ENCODE assay signal across 11 cellular contexts in the genomic region with DNA sequence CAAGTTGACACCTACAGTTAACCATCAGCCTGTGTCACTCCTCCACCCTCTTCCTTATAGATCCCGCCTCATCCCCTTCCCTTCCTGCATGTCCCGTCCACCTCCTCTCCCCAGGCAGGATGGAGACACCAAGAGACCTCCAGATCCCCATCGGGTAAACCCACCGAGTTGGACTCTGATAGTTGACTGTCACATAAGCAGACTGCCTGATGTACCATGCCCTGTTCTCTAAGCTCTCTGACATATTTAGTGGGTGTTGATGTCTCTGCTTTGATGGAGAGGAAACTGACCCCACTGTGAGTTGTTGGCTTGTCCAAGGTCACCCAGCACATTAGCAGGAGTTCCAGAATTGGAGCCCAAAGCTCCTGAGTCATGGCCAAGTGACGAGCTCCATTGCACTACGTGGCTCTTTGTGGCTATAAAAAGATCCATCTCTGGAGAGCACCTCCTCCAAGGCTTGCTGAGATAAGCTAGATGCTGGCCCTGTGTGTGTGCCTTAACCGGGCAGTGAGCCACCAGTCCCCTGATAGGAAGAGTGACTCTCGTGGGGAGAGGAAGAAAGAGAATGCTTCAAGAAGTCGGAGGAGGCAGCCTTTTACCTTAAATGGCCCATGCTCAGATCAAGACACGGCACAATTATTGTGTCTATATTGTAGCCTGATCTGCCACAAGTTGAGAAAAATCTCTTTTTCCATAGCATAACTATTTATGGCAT.
DNase-seq lines count a peak whose midpoint lies in the region; ATAC-seq and TF ChIP-seq lines count a peak whose summit lies in the region.
"Had no signal": no experiment of that assay in that cellular context is flagged by ENCODE, and none has a peak within 500 bp of the region (broad histone marks: within the 10 kb centered on the region; RNA-seq: fewer than 3 reads in every experiment).

No MANE protein-coding gene starts in this region.

- no peaks in the 10 kb centered on the region for H3K36me3 ChIP-seq in CD8-positive, alpha-beta memory T cell (ENCODE audit: insufficient read depth, low read length)
- H3K36me3 ChIP-seq: WERI-Rb-1 had no signal

- intact Hi-C loops in posterior vena cava (cut with DNase I): no loop called here

- peaks cover 7 to 27% of the 10 kb centered on the region in 2 donors for H3K27me3 Mint-ChIP-seq in CD8-positive, alpha-beta memory T cell

- ATAC-seq in SK-N-SH treated with all-trans-retinoic acid at 6 μM for 48 hours (peak; percentile 45), HG03175 (IDR thresholded peaks at IDR 0.05; ENCODE audit: unreplicated experiment) (no peak), GM19023 (IDR thresholded peaks at IDR 0.05; ENCODE audit: unreplicated experiment) (no peak), GM19395 (IDR thresholded peaks at IDR 0.05; ENCODE audit: unreplicated experiment) (no peak), HG03097 (IDR thresholded peaks at IDR 0.05; ENCODE audit: low FRiP score, unreplicated experiment) (no peak)

- peak overlapping the region; percentile 48 for H3K27ac ChIP-seq in CD8-positive, alpha-beta memory T cell (ENCODE audit: low read depth, low read length)
- H3K27ac ChIP-seq: WERI-Rb-1 had no signal

- TF ChIP-seq CTCF in fibroblast of villous mesenchyme (IDR thresholded peaks at IDR 0.05; ENCODE audit: insufficient read depth, low read depth, low read length): no peak

- POLR2A ChIA-PET in CD8-positive, alpha-beta memory T cell (lab: Charles Lee): no interaction called here

- DNase-seq in CD8-positive, alpha-beta memory T cell: no peak
- DNase-seq in fibroblast of villous mesenchyme (ENCODE audit: low read depth) (peak; percentile 75), posterior vena cava (ENCODE audit: low spot score) (peak; percentile 87)
- DNase-seq: SHP77 treated with DMSO at 0.1 percent for 48 hours; stimulated activated CD4-positive, alpha-beta T cell treated with anti-CD3 and anti-CD28 coated beads, Interleukin-12 subunit alpha, Interleukin-12 subunit beta, amount 100 ng/mL, for 4 hours had no signal

- no peak overlapping the region for H3K27ac Mint-ChIP-seq in CD8-positive, alpha-beta memory T cell

- H3K4me1 Mint-ChIP-seq in CD8-positive, alpha-beta memory T cell: no peaks in the 10 kb centered on the region

- no peaks in the 10 kb centered on the region for H3K9me3 ChIP-seq in CD8-positive, alpha-beta memory T cell (ENCODE audit: low read length)

- no peak overlapping the region for H3K4me3 Mint-ChIP-seq in CD8-positive, alpha-beta memory T cell

- H3K4me3 ChIP-seq in CD8-positive, alpha-beta memory T cell (ENCODE audit: low read length): no peak overlapping the region
- H3K4me3 ChIP-seq in fibroblast of villous mesenchyme (ENCODE audit: low read depth, low read length): no peak overlapping the region

- peaks cover 0 to 2% (median 0%) of the 10 kb centered on the region in 5 donors for H3K9me3 Mint-ChIP-seq in CD8-positive, alpha-beta memory T cell

- CTCF ChIA-PET in CD8-positive, alpha-beta memory T cell (lab: Charles Lee): no interaction called here

- H3K36me3 Mint-ChIP-seq in CD8-positive, alpha-beta memory T cell: no peaks in the 10 kb centered on the region

- no peaks in the 10 kb centered on the region for H3K4me1 ChIP-seq in CD8-positive, alpha-beta memory T cell (ENCODE audit: insufficient read depth, low read length)

- H3K27me3 ChIP-seq in CD8-positive, alpha-beta memory T cell (ENCODE audit: insufficient read depth, low read length, poor library complexity, severe bottlenecking): no peaks in the 10 kb centered on the region

TF ChIP-seq in SK-N-SH treated with all-trans-retinoic acid at 6 μM for 48 hours, 23 proteins besides CTCF, POLR2A, EP300 and RAD21:
- no peak for TF ChIP-seq TOX (CRISPR knock-in tag; IDR thresholded peaks at IDR 0.05; ENCODE audit: borderline replicate concordance)
- TF ChIP-seq ISL1 (CRISPR knock-in tag; IDR thresholded peaks at IDR 0.05): no peak
- no peak for TF ChIP-seq OSR1 (CRISPR knock-in tag; IDR thresholded peaks at IDR 0.05)
- no peak for TF ChIP-seq ZFP3 (CRISPR knock-in tag; IDR thresholded peaks at IDR 0.05)
TF ChIP-seq in SK-N-SH treated with all-trans-retinoic acid at 6 μM for 48 hours: peak in this region for 0.

Comparison
In these comparisons a context has a peak if more than half of its experiments do, and no peak if none do; other contexts are left out.
1. DNase-seq: peak in fibroblast of villous mesenchyme (single experiment) and posterior vena cava (single experiment); none in CD8-positive, alpha-beta memory T cell (0 of 5).